Comparison of ENCODE assay signal across 27 cellular contexts in genomic region chr1:168598963-168599362, GRCh38. TPM values are rescaled to one million over a fixed set of nuclear protein-coding genes. Genes with fewer than 3 reads are reported as not detected.
"Had no signal": no experiment of that assay in that cellular context is flagged by ENCODE, and none has a peak within 500 bp of the region (broad histone marks: within the 10 kb centered on the region; RNA-seq: fewer than 3 reads in every experiment).

No MANE protein-coding gene starts in this region.

- H3K27ac Mint-ChIP-seq: activated CD8-positive, alpha-beta T cell treated with anti-CD3 and anti-CD28 coated beads for 36 hours; activated naive CD4-positive, alpha-beta T cell treated with anti-CD3 and anti-CD28 coated beads, Interleukin-2, amount 50 U/mL, for 24 hours; activated T-cell treated with anti-CD3 and anti-CD28 coated beads, Interleukin-2, amount 50 U/mL, for 72 hours; activated T-helper 2 cell treated with anti-CD3 and anti-CD28 coated beads, Interferon-gamma antibody, Interleukin-2, Interleukin-4, amounts not matched to agents 10 μg/mL and 5 μg/mL and 100 μg/mL, durations not matched to agents 14 hours and 24 hours and 36 hours; T-helper 1 cell treated with Interleukin-12 subunit alpha and Interleukin-12 subunit beta and Interleukin-4 antibody, amounts not matched to agents 30 μg/mL and 1 μg/mL, for 36 hours had no signal

- H3K36me3 ChIP-seq: SJCRH30 had no signal

- H3K4me3 Mint-ChIP-seq: activated CD8-positive, alpha-beta T cell treated with anti-CD3 and anti-CD28 coated beads for 36 hours; activated naive CD4-positive, alpha-beta T cell treated with anti-CD3 and anti-CD28 coated beads, Interleukin-2, amount 50 U/mL, for 24 hours; activated T-cell treated with anti-CD3 and anti-CD28 coated beads, Interleukin-2, amount 50 U/mL, for 72 hours; T-helper 1 cell treated with Interleukin-12 subunit alpha and Interleukin-12 subunit beta and Interleukin-4 antibody, amounts not matched to agents 30 μg/mL and 1 μg/mL, for 36 hours had no signal

- ATAC-seq: activated CD4-positive, CD25-positive, alpha-beta regulatory T cell treated with anti-CD3 and anti-CD28 coated beads, Interleukin-2, amount 50 U/mL, for 24 hours; activated CD8-positive, alpha-beta T cell treated with anti-CD3 and anti-CD28 coated beads for 36 hours; Panc1 had no signal

- H3K4me3 ChIP-seq: SJCRH30 had no signal

- H3K27me3 ChIP-seq: SJCRH30 had no signal

- H3K4me1 ChIP-seq: SJCRH30 had no signal

- H3K4me1 Mint-ChIP-seq: activated naive CD4-positive, alpha-beta T cell treated with anti-CD3 and anti-CD28 coated beads, Interleukin-2, amount 50 U/mL, for 24 hours had no signal

- DNase-seq: activated CD4-positive, alpha-beta T cell treated with anti-CD3 and anti-CD28 coated beads for 4 hours; activated CD8-positive, alpha-beta memory T cell treated with anti-CD3 and anti-CD28 coated beads, Interleukin-2, amount 50 U/mL, for 4 hours; activated CD8-positive, alpha-beta T cell treated with anti-CD3 and anti-CD28 coated beads for 36 hours; activated gamma-delta T cell treated with Interleukin-2 at 50 U/mL for 16 hours; activated T-cell treated with anti-CD3 and anti-CD28 coated beads, Interleukin-2, amount 50 U/mL, for 72 hours; anterior cingulate cortex; central memory CD4-positive, alpha-beta T cell; Kasumi-1; KBM-7; NCI-H1048; NCI-H1417; NCI-H1930; NCI-H2171; NCI-H226; NCI-H510A; NCI-H526 treated with DMSO at 0.1 percent for 48 hours; NCI-H82; Right ventricle myocardium superior; RPMI8226; SJCRH30 had no signal

- H3K27me3 Mint-ChIP-seq: activated CD8-positive, alpha-beta T cell treated with anti-CD3 and anti-CD28 coated beads for 36 hours; activated naive CD4-positive, alpha-beta T cell treated with anti-CD3 and anti-CD28 coated beads, Interleukin-2, amount 50 U/mL, for 24 hours had no signal

- H3K36me3 Mint-ChIP-seq: activated naive CD4-positive, alpha-beta T cell treated with anti-CD3 and anti-CD28 coated beads, Interleukin-2, amount 50 U/mL, for 24 hours had no signal

- H3K27ac ChIP-seq: SJCRH30 had no signal

- H3K9me3 Mint-ChIP-seq: activated CD8-positive, alpha-beta T cell treated with anti-CD3 and anti-CD28 coated beads for 36 hours; activated naive CD4-positive, alpha-beta T cell treated with anti-CD3 and anti-CD28 coated beads, Interleukin-2, amount 50 U/mL, for 24 hours; activated T-cell treated with anti-CD3 and anti-CD28 coated beads, Interleukin-2, amount 50 U/mL, for 72 hours; activated T-helper 2 cell treated with anti-CD3 and anti-CD28 coated beads, Interferon-gamma antibody, Interleukin-2, Interleukin-4, amounts not matched to agents 10 μg/mL and 5 μg/mL and 100 μg/mL, durations not matched to agents 14 hours and 24 hours and 36 hours; T-helper 1 cell treated with Interleukin-12 subunit alpha and Interleukin-12 subunit beta and Interleukin-4 antibody, amounts not matched to agents 30 μg/mL and 1 μg/mL, for 36 hours had no signal

- H3K9me3 ChIP-seq: SJCRH30 had no signal

RNA-seq across cellular contexts. Expression of gene XCL1, which starts 22.6 kb away (rescaled TPM):
- total RNA-seq: OCI-LY7 had no signal

RNA-seq across cellular contexts. Expression of gene XCL2, which starts 55.2 kb away (rescaled TPM):
- total RNA-seq: chondrocyte, OCI-LY7, Right ventricle myocardium superior, SJCRH30 had no signal
